In genomic region chr2:27655155-27655951, GRCh38 we compare ENCODE assay signal across 13 cellular contexts. TPM values are rescaled to one million over a fixed set of nuclear protein-coding genes. Genes with fewer than 3 reads are reported as not detected.
DNase-seq lines count a peak whose midpoint lies in the region; ATAC-seq lines count a peak whose summit lies in the region.
"Had no signal": no experiment of that assay in that cellular context is flagged by ENCODE, and none has a peak within 500 bp of the region (broad histone marks: within the 10 kb centered on the region; RNA-seq: fewer than 3 reads in every experiment).

No MANE protein-coding gene starts in this region.

- ATAC-seq in GM21576 (IDR thresholded peaks at IDR 0.05; ENCODE audit: unreplicated experiment) (no peak), HG03457 (IDR thresholded peaks at IDR 0.05; ENCODE audit: unreplicated experiment) (no peak)
- no peak for ATAC-seq in stimulated activated naive CD8-positive, alpha-beta T cell treated with anti-CD3 and anti-CD28 coated beads, Interleukin-15, amount 100 ng/mL, for 72 hours

- no peak overlapping the region for H3K9ac ChIP-seq in HUES6 (ENCODE audit: low read length)
- no peak overlapping the region for H3K9ac ChIP-seq in adipocyte (ENCODE audit: low read length)

- H3K36me3 ChIP-seq in HUES6 (ENCODE audit: control insufficient read depth, insufficient read depth, low read length) (peaks cover 90% of the 10 kb centered on the region), adipocyte (ENCODE audit: control insufficient read depth, insufficient read depth, low read length, severe bottlenecking) (peaks cover 96% of the 10 kb centered on the region)

- H3K27me3 ChIP-seq in HUES6 (ENCODE audit: control insufficient read depth, insufficient read depth, low read length) (no peaks in the 10 kb centered on the region), adipocyte (replicated peaks; ENCODE audit: control insufficient read depth, insufficient read depth, low read length) (no peaks in the 10 kb centered on the region)
- H3K27me3 ChIP-seq: adrenal gland, right atrium auricular region had no signal

- H3K9me3 ChIP-seq in HUES6 (ENCODE audit: control insufficient read depth, insufficient read depth, low read depth, low read length), result no peaks in the 10 kb centered on the region
- no peaks in the 10 kb centered on the region for H3K9me3 ChIP-seq in adipocyte (ENCODE audit: control insufficient read depth, low read length)
- H3K9me3 ChIP-seq: adrenal gland, HAP-1, right atrium auricular region had no signal

- H3K4me3 Mint-ChIP-seq in stimulated activated naive CD8-positive, alpha-beta T cell treated with anti-CD3 and anti-CD28 coated beads, Interleukin-15, amount 100 ng/mL, for 72 hours, result no peak overlapping the region

- DNase-seq in adipocyte (ENCODE audit: low read depth) (peak; percentile 41), lung microvascular endothelial cell (ENCODE audit: low read depth in 2 of 2) (peak; percentile 14 to 78)
- DNase-seq in stimulated activated naive CD8-positive, alpha-beta T cell treated with anti-CD3 and anti-CD28 coated beads, Interleukin-15, amount 100 ng/mL, for 72 hours, result no peak
- DNase-seq: activated CD4-positive, CD25-positive, alpha-beta regulatory T cell treated with anti-CD3 and anti-CD28 coated beads, Interleukin-2, amount 50 U/mL, for 72 hours; DMS153; RPMI8226 had no signal

- no peaks in the 10 kb centered on the region for H3K27me3 Mint-ChIP-seq in stimulated activated naive CD8-positive, alpha-beta T cell treated with anti-CD3 and anti-CD28 coated beads, Interleukin-15, amount 100 ng/mL, for 72 hours

- H3K4me3 ChIP-seq in HUES6 (ENCODE audit: low read depth, low read length) (no peak overlapping the region), adipocyte (ENCODE audit: low read length) (no peak overlapping the region)
- H3K4me3 ChIP-seq: adrenal gland, HAP-1, lung, right atrium auricular region had no signal

- H3K27ac ChIP-seq in HUES6 (ENCODE audit: low read depth, low read length), result 0 out of 2 replicates have a peak overlapping the region, but pooled peaks have one; percentile 7
- H3K27ac ChIP-seq: right atrium auricular region had no signal

- no peaks in the 10 kb centered on the region for H3K4me1 ChIP-seq in HUES6 (ENCODE audit: control insufficient read depth, insufficient read depth, low read length)
- H3K4me1 ChIP-seq in adipocyte (ENCODE audit: control insufficient read depth, insufficient read depth, low read length), result peaks cover 7% of the 10 kb centered on the region
- H3K4me1 ChIP-seq: adrenal gland had no signal

- H3K4me1 Mint-ChIP-seq in stimulated activated naive CD8-positive, alpha-beta T cell treated with anti-CD3 and anti-CD28 coated beads, Interleukin-15, amount 100 ng/mL, for 72 hours, result peaks cover 18% of the 10 kb centered on the region

- H3K9me3 Mint-ChIP-seq in stimulated activated naive CD8-positive, alpha-beta T cell treated with anti-CD3 and anti-CD28 coated beads, Interleukin-15, amount 100 ng/mL, for 72 hours, result no peaks in the 10 kb centered on the region

- no peak overlapping the region for H3K27ac Mint-ChIP-seq in stimulated activated naive CD8-positive, alpha-beta T cell treated with anti-CD3 and anti-CD28 coated beads, Interleukin-15, amount 100 ng/mL, for 72 hours

RNA-seq across cellular contexts. Expression of gene SUPT7L, which starts 8.1 kb away (rescaled TPM):
- 8.7 and 18.3 TPM in 2 replicates for total RNA-seq in lung microvascular endothelial cell

RNA-seq across cellular contexts. Expression of gene SLC4A1AP, which starts 8.3 kb away (rescaled TPM):
- total RNA-seq in lung microvascular endothelial cell, result 14.6 and 18.7 TPM in 2 replicates

RNA-seq across cellular contexts. Expression of gene GPN1, which starts 26.5 kb away (rescaled TPM):
- total RNA-seq in lung microvascular endothelial cell, result 26.4 and 27.6 TPM in 2 replicates

RNA-seq across cellular contexts. Expression of gene CCDC121, which starts 26.5 kb away (rescaled TPM):
- total RNA-seq in lung microvascular endothelial cell, result 1.1 and 2.6 TPM in 2 replicates

Comparison
In these comparisons a context has a peak if more than half of its experiments do, and no peak if none do; other contexts are left out.
1. DNase-seq: peak in adipocyte (single experiment) and lung microvascular endothelial cell (2 of 2); none in stimulated activated naive CD8-positive, alpha-beta T cell treated with anti-CD3 and anti-CD28 coated beads, Interleukin-15, amount 100 ng/mL, for 72 hours (0 of 2).